In genomic region chr1:17765444-17766411, GRCh38 we compare ENCODE assay signal across 15 cellular contexts. TPM values are rescaled to one million over a fixed set of nuclear protein-coding genes. Genes with fewer than 3 reads are reported as not detected.
DNase-seq lines count a peak whose midpoint lies in the region; ATAC-seq, FAIRE-seq and TF ChIP-seq lines count a peak whose summit lies in the region.
"Had no signal": no experiment of that assay in that cellular context is flagged by ENCODE, and none has a peak within 500 bp of the region (broad histone marks: within the 10 kb centered on the region; RNA-seq: fewer than 3 reads in every experiment).

No MANE protein-coding gene starts in this region.

- H3K27me3 ChIP-seq in A673 (replicated peaks; ENCODE audit: insufficient read depth, low read depth, low read length, poor library complexity) (no peaks in the 10 kb centered on the region), Caco-2 (replicated peaks; ENCODE audit: control insufficient read depth, insufficient read depth, low read length) (no peaks in the 10 kb centered on the region)

- H3K4me3 ChIP-seq in A673 (ENCODE audit: low read depth, low read length, poor library complexity, severe bottlenecking), result no peak overlapping the region
- H3K4me3 ChIP-seq in HEK293 (ENCODE audit: low read depth, low read length), result no peak overlapping the region
- no peak overlapping the region for H3K4me3 ChIP-seq in kidney (ENCODE audit: low read length in 2 of 2)
- no peak overlapping the region for H3K4me3 ChIP-seq in Caco-2 (ENCODE audit: low read depth, low read length)
- H3K4me3 ChIP-seq: PC-9, sigmoid colon had no signal

- ATAC-seq in HG03097 (IDR thresholded peaks at IDR 0.05; ENCODE audit: low FRiP score, unreplicated experiment), result no peak
- ATAC-seq: activated T-cell treated with anti-CD3 and anti-CD28 coated beads, Interleukin-2, amount 50 U/mL, for 4 hours had no signal

- no peaks in the 10 kb centered on the region for H3K9me3 Mint-ChIP-seq in Caco-2 (ENCODE audit: unreplicated experiment)

- FAIRE-seq in kidney (lab: Jason Lieb, UNC), result no peak

- no peaks in the 10 kb centered on the region for H3K36me3 ChIP-seq in A673 (ENCODE audit: insufficient read depth, low read length, poor library complexity, severe bottlenecking)
- H3K36me3 ChIP-seq in HEK293 (ENCODE audit: control insufficient read depth in 2 of 2, insufficient read depth in 1 of 2, low read length in 2 of 2), result no peaks in the 10 kb centered on the region
- no peaks in the 10 kb centered on the region for H3K36me3 ChIP-seq in kidney (ENCODE audit: control insufficient read depth in 1 of 2, insufficient read depth in 2 of 2, low read length in 2 of 2)
- no peaks in the 10 kb centered on the region for H3K36me3 ChIP-seq in Caco-2 (ENCODE audit: control insufficient read depth, insufficient read depth, low read length)
- H3K36me3 ChIP-seq: sigmoid colon had no signal

- POLR2A ChIA-PET in A673 (lab: Charles Lee; ENCODE audit: low non-redundant PET), result no interaction called here
- POLR2A ChIA-PET in HEK293 (lab: Yijun Ruan, JAX), result no interaction called here
- POLR2A ChIA-PET in Caco-2 (lab: Charles Lee), result no interaction called here

- no peak overlapping the region for H3K4me3 Mint-ChIP-seq in Caco-2 (ENCODE audit: unreplicated experiment)
- H3K4me3 Mint-ChIP-seq: activated T-cell treated with anti-CD3 and anti-CD28 coated beads, Interleukin-2, amount 50 U/mL, for 4 hours had no signal

- H3K4me1 Mint-ChIP-seq in Caco-2 (ENCODE audit: low read depth, unreplicated experiment), result no peaks in the 10 kb centered on the region

- no peak overlapping the region for H3K9ac ChIP-seq in kidney (ENCODE audit: low read length in 2 of 2)

- H3K27me3 Mint-ChIP-seq in Caco-2 (ENCODE audit: insufficient read depth, unreplicated experiment), result no peaks in the 10 kb centered on the region

- H3K27ac Mint-ChIP-seq in Caco-2 (ENCODE audit: unreplicated experiment), result no peak overlapping the region

- intact Hi-C loops in A673 (cut with micrococcal nuclease; ENCODE audit: unreplicated experiment) (no loop called here), kidney (cut with DNase I) (no loop called here), Caco-2 (cut with micrococcal nuclease; ENCODE audit: unreplicated experiment) (no loop called here)

- H3K4me1 ChIP-seq in A673 (ENCODE audit: insufficient read depth, low read length, poor library complexity, severe bottlenecking) (no peaks in the 10 kb centered on the region), HEK293 (ENCODE audit: control insufficient read depth, insufficient read depth, low read length) (no peaks in the 10 kb centered on the region), kidney (ENCODE audit: control insufficient read depth in 1 of 2, insufficient read depth in 1 of 2, low read depth in 1 of 2, low read length in 2 of 2) (no peaks in the 10 kb centered on the region), Caco-2 (no peaks in the 10 kb centered on the region)

- BruUV-seq in A673 (replicated peaks; lab: Mats Ljungman, UMichigan) (no TSS peak), Caco-2 (replicated peaks; lab: Mats Ljungman, UMichigan) (no TSS peak)

- no peaks in the 10 kb centered on the region for H3K9me3 ChIP-seq in A673 (ENCODE audit: low read depth, low read length, poor library complexity, severe bottlenecking)
- H3K9me3 ChIP-seq in HEK293 (ENCODE audit: control insufficient read depth, insufficient read depth, low read depth, low read length), result no peaks in the 10 kb centered on the region
- H3K9me3 ChIP-seq in kidney (ENCODE audit: control insufficient read depth in 1 of 2, low read length in 2 of 2), result no peaks in the 10 kb centered on the region
- no peaks in the 10 kb centered on the region for H3K9me3 ChIP-seq in Caco-2
- H3K9me3 ChIP-seq: sigmoid colon had no signal

- CTCF ChIA-PET in A673 (lab: Charles Lee), result interaction anchor here (0.5 kb wide), 1 partner anchor 288 kb away, joined by 5 read pairs; no protein-coding TSS in a partner anchor
- CTCF ChIA-PET in HEK293 (lab: Yijun Ruan, JAX), result interaction anchor here (0.7 kb wide), 1 partner anchor 70 kb away, joined by 3 read pairs; no protein-coding TSS in a partner anchor
- CTCF ChIA-PET in Caco-2 (lab: Charles Lee), result no interaction called here

- TF ChIP-seq CTCF in A673 (conservative IDR thresholded peaks at IDR 0.05; ENCODE audit: low read depth, low read length), result no peak
- no peak for TF ChIP-seq CTCF in HEK293 (tag by site-specific recombination; IDR thresholded peaks at IDR 0.05)
- no peak for TF ChIP-seq CTCF in kidney (IDR thresholded peaks at IDR 0.05; ENCODE audit: borderline replicate concordance, extremely low read depth, insufficient read depth)
- TF ChIP-seq CTCF in Caco-2 (IDR thresholded peaks at IDR 0.05; ENCODE audit: insufficient read depth in 1 of 2, low read depth in 1 of 2, low read length in 1 of 2, severe bottlenecking in 1 of 2, unreplicated experiment in 1 of 2), result no peak

- DNase-seq in A673 (ENCODE audit: low spot score) (peak; percentile 62), amniotic stem cell (lab: John Stamatoyannopoulos, UW) (peak; percentile 16), kidney (peak; percentile 71), NCI-H2196 (lab: John Stamatoyannopoulos, UW; ENCODE audit: unreplicated experiment) (no peak), Caco-2 (no peak)
- DNase-seq in activated T-cell treated with anti-CD3 and anti-CD28 coated beads, Interleukin-2, amount 50 U/mL, for 48 hours, result no peak
- DNase-seq: activated T-cell treated with anti-CD3 and anti-CD28 coated beads, Interleukin-2, amount 50 U/mL, for 4 hours; NCI-H146; sigmoid colon had no signal

- H3K36me3 Mint-ChIP-seq in Caco-2 (ENCODE audit: insufficient read depth, unreplicated experiment), result no peaks in the 10 kb centered on the region

- H3K27ac ChIP-seq in A673 (ENCODE audit: low read depth, low read length, poor library complexity, severe bottlenecking) (no peak overlapping the region), HEK293 (ENCODE audit: extremely low read depth, low read depth, low read length) (no peak overlapping the region), kidney (ENCODE audit: low read depth in 2 of 2, low read length in 2 of 2) (no peak overlapping the region)
- H3K27ac ChIP-seq: C4-2B, PC-9, sigmoid colon had no signal

TF ChIP-seq in HEK293, 187 proteins besides CTCF, POLR2A, EP300 and RAD21 (continues in another document):
- TF ChIP-seq ZIC2 (tag by site-specific recombination; IDR thresholded peaks at IDR 0.05), result peak; percentile 77
- TF ChIP-seq GFI1B (tag by site-specific recombination; IDR thresholded peaks at IDR 0.05), result no peak
- peak; percentile 65 for TF ChIP-seq ZBTB48 (tag by site-specific recombination; IDR thresholded peaks at IDR 0.05)
- TF ChIP-seq, protein P1, sequence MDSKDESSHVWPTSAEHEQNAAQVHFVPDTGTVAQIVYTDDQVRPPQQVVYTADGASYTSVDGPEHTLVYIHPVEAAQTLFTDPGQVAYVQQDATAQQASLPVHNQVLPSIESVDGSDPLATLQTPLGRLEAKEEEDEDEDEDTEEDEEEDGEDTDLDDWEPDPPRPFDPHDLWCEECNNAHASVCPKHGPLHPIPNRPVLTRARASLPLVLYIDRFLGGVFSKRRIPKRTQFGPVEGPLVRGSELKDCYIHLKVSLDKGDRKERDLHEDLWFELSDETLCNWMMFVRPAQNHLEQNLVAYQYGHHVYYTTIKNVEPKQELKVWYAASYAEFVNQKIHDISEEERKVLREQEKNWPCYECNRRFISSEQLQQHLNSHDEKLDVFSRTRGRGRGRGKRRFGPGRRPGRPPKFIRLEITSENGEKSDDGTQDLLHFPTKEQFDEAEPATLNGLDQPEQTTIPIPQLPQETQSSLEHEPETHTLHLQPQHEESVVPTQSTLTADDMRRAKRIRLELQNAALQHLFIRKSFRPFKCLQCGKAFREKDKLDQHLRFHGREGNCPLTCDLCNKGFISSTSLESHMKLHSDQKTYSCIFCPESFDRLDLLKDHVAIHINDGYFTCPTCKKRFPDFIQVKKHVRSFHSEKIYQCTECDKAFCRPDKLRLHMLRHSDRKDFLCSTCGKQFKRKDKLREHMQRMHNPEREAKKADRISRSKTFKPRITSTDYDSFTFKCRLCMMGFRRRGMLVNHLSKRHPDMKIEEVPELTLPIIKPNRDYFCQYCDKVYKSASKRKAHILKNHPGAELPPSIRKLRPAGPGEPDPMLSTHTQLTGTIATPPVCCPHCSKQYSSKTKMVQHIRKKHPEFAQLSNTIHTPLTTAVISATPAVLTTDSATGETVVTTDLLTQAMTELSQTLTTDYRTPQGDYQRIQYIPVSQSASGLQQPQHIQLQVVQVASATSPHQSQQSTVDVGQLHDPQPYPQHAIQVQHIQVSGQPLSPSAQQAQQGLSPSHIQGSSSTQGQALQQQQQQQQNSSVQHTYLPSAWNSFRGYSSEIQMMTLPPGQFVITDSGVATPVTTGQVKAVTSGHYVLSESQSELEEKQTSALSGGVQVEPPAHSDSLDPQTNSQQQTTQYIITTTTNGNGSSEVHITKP (tag by site-specific recombination; IDR thresholded peaks at IDR 0.05), result 0 out of 2 replicates have a peak, but pooled peaks have one; percentile 13
- TF ChIP-seq ZNF629 (tag by site-specific recombination; IDR thresholded peaks at IDR 0.05), result peak; percentile 84
- TF ChIP-seq ZNF37A (tag by site-specific recombination; IDR thresholded peaks at IDR 0.05), result no peak
- peak; percentile 25; the same call in 1 of the 2 replicates for TF ChIP-seq ZNF341 (tag by site-specific recombination; IDR thresholded peaks at IDR 0.05; ENCODE audit: low read depth)
- TF ChIP-seq, protein P2, sequence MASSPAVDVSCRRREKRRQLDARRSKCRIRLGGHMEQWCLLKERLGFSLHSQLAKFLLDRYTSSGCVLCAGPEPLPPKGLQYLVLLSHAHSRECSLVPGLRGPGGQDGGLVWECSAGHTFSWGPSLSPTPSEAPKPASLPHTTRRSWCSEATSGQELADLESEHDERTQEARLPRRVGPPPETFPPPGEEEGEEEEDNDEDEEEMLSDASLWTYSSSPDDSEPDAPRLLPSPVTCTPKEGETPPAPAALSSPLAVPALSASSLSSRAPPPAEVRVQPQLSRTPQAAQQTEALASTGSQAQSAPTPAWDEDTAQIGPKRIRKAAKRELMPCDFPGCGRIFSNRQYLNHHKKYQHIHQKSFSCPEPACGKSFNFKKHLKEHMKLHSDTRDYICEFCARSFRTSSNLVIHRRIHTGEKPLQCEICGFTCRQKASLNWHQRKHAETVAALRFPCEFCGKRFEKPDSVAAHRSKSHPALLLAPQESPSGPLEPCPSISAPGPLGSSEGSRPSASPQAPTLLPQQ (tag by site-specific recombination; IDR thresholded peaks at IDR 0.05), result peak; percentile 91

RNA-seq across cellular contexts. Expression of gene ACTL8, which starts 10.6 kb away (rescaled TPM):
- total RNA-seq in A673 (2021), result 0.28 and 0.31 TPM in 2 replicates
- not detected for total RNA-seq in kidney
- not detected for polyA plus RNA-seq in kidney (ENCODE audit: insufficient read depth, low read depth, low replicate concordance)
- 79.3 and 88.9 TPM in 2 replicates for total RNA-seq in Caco-2 (2022)
- total RNA-seq: activated T-cell treated with anti-CD3 and anti-CD28 coated beads, Interleukin-2, amount 50 U/mL, for 4 hours; cerebellum; mesenteric fat pad; sigmoid colon had no signal

Comparison
In these comparisons a context has a peak if more than half of its experiments do, and no peak if none do; other contexts are left out.
1. DNase-seq: peak in A673 (single experiment), amniotic stem cell (single experiment) and kidney (single experiment); none in NCI-H2196 (single experiment), Caco-2 (0 of 2) and activated T-cell treated with anti-CD3 and anti-CD28 coated beads, Interleukin-2, amount 50 U/mL, for 48 hours (0 of 2).
2. RNA of gene ACTL8, which starts 10.6 kb away (total RNA-seq): 79.3 to 88.9 TPM in Caco-2; 0.28 to 0.31 TPM in A673 and not detected in kidney (single experiment); every median in the first group is over 10 times any median in the second.